31 cellular contexts compared by ENCODE assay signal in the genomic region with DNA sequence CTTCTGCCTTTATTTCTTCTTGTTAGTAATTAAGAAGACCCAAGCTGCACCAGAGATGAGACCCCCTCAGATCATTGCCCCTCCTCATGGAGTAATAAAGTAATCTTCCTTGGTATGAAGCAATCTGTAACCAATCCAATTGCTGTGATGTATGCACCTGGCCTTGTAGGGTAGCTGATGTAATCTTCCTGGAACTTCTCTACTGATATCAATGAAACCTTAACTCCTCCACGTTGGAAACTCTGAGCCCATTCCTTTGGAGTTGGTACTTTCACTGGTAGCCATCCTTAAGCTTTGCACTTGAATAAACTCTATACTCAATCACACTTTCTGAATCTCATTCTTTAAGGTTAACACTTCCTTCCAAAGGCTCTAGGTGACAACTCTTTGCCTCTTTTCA. TPM values are rescaled to one million over a fixed set of nuclear protein-coding genes. Genes with fewer than 3 reads are reported as not detected.
"Had no signal": no experiment of that assay in that cellular context is flagged by ENCODE, and none has a peak within 500 bp of the region (broad histone marks: within the 10 kb centered on the region; RNA-seq: fewer than 3 reads in every experiment).

No MANE protein-coding gene starts in this region.

- H3K4me3 ChIP-seq: body of pancreas, breast epithelium had no signal

- H3K4me3 Mint-ChIP-seq: activated B cell treated with CpG ODN at 0.5 μM for 24 hours; activated CD4-positive, alpha-beta memory T cell treated with anti-CD3 and anti-CD28 coated beads, Interleukin-2, amount 10 ng/mL, durations not matched to agents 7 days and 5 days; activated CD4-positive, alpha-beta T cell treated with anti-CD3 and anti-CD28 coated beads, Interleukin-2, amount 10 ng/mL, durations not matched to agents 24 days and 14 days; activated CD8-positive, alpha-beta memory T cell treated with anti-CD3 and anti-CD28 coated beads, Interleukin-2, amount 10 ng/mL, durations not matched to agents 7 days and 5 days; activated CD8-positive, alpha-beta T cell treated with anti-CD3 and anti-CD28 coated beads, Interleukin-2, amount 10 ng/mL, durations not matched to agents 7 days and 5 days; activated naive CD4-positive, alpha-beta T cell treated with anti-CD3 and anti-CD28 coated beads, Interleukin-2, amount 10 ng/mL, durations not matched to agents 7 days and 5 days; activated naive CD4-positive, alpha-beta T cell treated with anti-CD3 and anti-CD28 coated beads, Interleukin-2, amount 50 U/mL, for 24 hours; activated naive CD8-positive, alpha-beta T cell; activated naive CD8-positive, alpha-beta T cell treated with anti-CD3 and anti-CD28 coated beads, Interleukin-2, amount 10 ng/mL, durations not matched to agents 7 days and 5 days; activated naive CD8-positive, alpha-beta T cell treated with anti-CD3 and anti-CD28 coated beads, Interleukin-2, amount 50 U/mL, for 24 hours; activated T-cell treated with anti-CD3 and anti-CD28 coated beads, Interleukin-2, amount 50 U/mL, for 24 hours; T-helper 1 cell treated with Interleukin-12 subunit alpha and Interleukin-12 subunit beta and Interleukin-4 antibody, amounts not matched to agents 30 μg/mL and 1 μg/mL, for 36 hours; T-helper 2 cell treated with Interferon-gamma antibody and Interleukin-4, amounts not matched to agents 5 μg/mL and 100 μg/mL, for 36 hours had no signal

- H3K27me3 Mint-ChIP-seq: activated CD4-positive, alpha-beta memory T cell treated with anti-CD3 and anti-CD28 coated beads, Interleukin-2, amount 10 ng/mL, durations not matched to agents 7 days and 5 days; activated CD4-positive, alpha-beta T cell treated with anti-CD3 and anti-CD28 coated beads, Interleukin-2, amount 10 ng/mL, durations not matched to agents 24 days and 14 days; activated naive CD4-positive, alpha-beta T cell treated with anti-CD3 and anti-CD28 coated beads, Interleukin-2, amount 10 ng/mL, durations not matched to agents 7 days and 5 days; activated naive CD4-positive, alpha-beta T cell treated with anti-CD3 and anti-CD28 coated beads, Interleukin-2, amount 50 U/mL, for 24 hours; activated naive CD8-positive, alpha-beta T cell; activated naive CD8-positive, alpha-beta T cell treated with anti-CD3 and anti-CD28 coated beads, Interleukin-2, amount 10 ng/mL, durations not matched to agents 7 days and 5 days had no signal

- H3K4me1 Mint-ChIP-seq: activated B cell treated with CpG ODN at 0.5 μM for 24 hours; activated CD4-positive, alpha-beta memory T cell treated with anti-CD3 and anti-CD28 coated beads, Interleukin-2, amount 10 ng/mL, durations not matched to agents 7 days and 5 days; activated CD4-positive, alpha-beta T cell treated with anti-CD3 and anti-CD28 coated beads, Interleukin-2, amount 10 ng/mL, durations not matched to agents 24 days and 14 days; activated CD8-positive, alpha-beta memory T cell treated with anti-CD3 and anti-CD28 coated beads, Interleukin-2, amount 10 ng/mL, durations not matched to agents 7 days and 5 days; activated naive CD4-positive, alpha-beta T cell treated with anti-CD3 and anti-CD28 coated beads, Interleukin-2, amount 10 ng/mL, durations not matched to agents 7 days and 5 days; activated naive CD4-positive, alpha-beta T cell treated with anti-CD3 and anti-CD28 coated beads, Interleukin-2, amount 50 U/mL, for 24 hours; activated naive CD8-positive, alpha-beta T cell treated with anti-CD3 and anti-CD28 coated beads, Interleukin-2, amount 10 ng/mL, durations not matched to agents 7 days and 5 days; activated naive CD8-positive, alpha-beta T cell treated with anti-CD3 and anti-CD28 coated beads, Interleukin-2, amount 50 U/mL, for 24 hours had no signal

- ATAC-seq: activated CD8-positive, alpha-beta memory T cell treated with anti-CD3 and anti-CD28 coated beads, Interleukin-2, amount 10 ng/mL, durations not matched to agents 7 days and 5 days; activated CD8-positive, alpha-beta T cell treated with anti-CD3 and anti-CD28 coated beads, Interleukin-2, amount 10 ng/mL, durations not matched to agents 7 days and 5 days; activated naive CD8-positive, alpha-beta T cell treated with anti-CD3 and anti-CD28 coated beads, Interleukin-2, amount 50 U/mL, for 24 hours; body of pancreas had no signal

- H3K9me3 Mint-ChIP-seq: activated B cell treated with CpG ODN at 0.5 μM for 24 hours; activated CD4-positive, alpha-beta T cell treated with anti-CD3 and anti-CD28 coated beads, Interleukin-2, amount 10 ng/mL, durations not matched to agents 24 days and 14 days; activated naive CD4-positive, alpha-beta T cell treated with anti-CD3 and anti-CD28 coated beads, Interleukin-2, amount 50 U/mL, for 24 hours; activated naive CD8-positive, alpha-beta T cell treated with anti-CD3 and anti-CD28 coated beads, Interleukin-2, amount 50 U/mL, for 24 hours; activated T-cell treated with anti-CD3 and anti-CD28 coated beads, Interleukin-2, amount 50 U/mL, for 24 hours; activated T-helper 2 cell treated with anti-CD3 and anti-CD28 coated beads, Interferon-gamma antibody, Interleukin-2, Interleukin-4, amounts not matched to agents 10 μg/mL and 5 μg/mL and 100 μg/mL, durations not matched to agents 14 hours and 24 hours and 36 hours; T-helper 2 cell treated with Interferon-gamma antibody and Interleukin-4, amounts not matched to agents 5 μg/mL and 100 μg/mL, for 36 hours had no signal

- H3K36me3 Mint-ChIP-seq: activated naive CD4-positive, alpha-beta T cell treated with anti-CD3 and anti-CD28 coated beads, Interleukin-2, amount 10 ng/mL, durations not matched to agents 7 days and 5 days; activated naive CD4-positive, alpha-beta T cell treated with anti-CD3 and anti-CD28 coated beads, Interleukin-2, amount 50 U/mL, for 24 hours had no signal

- H3K27ac Mint-ChIP-seq: activated B cell treated with CpG ODN at 0.5 μM for 24 hours; activated CD4-positive, alpha-beta memory T cell treated with anti-CD3 and anti-CD28 coated beads, Interleukin-2, amount 10 ng/mL, durations not matched to agents 7 days and 5 days; activated CD4-positive, alpha-beta T cell treated with anti-CD3 and anti-CD28 coated beads, Interleukin-2, amount 10 ng/mL, durations not matched to agents 24 days and 14 days; activated CD8-positive, alpha-beta memory T cell treated with anti-CD3 and anti-CD28 coated beads, Interleukin-2, amount 10 ng/mL, durations not matched to agents 7 days and 5 days; activated CD8-positive, alpha-beta T cell treated with anti-CD3 and anti-CD28 coated beads, Interleukin-2, amount 10 ng/mL, durations not matched to agents 7 days and 5 days; activated naive CD4-positive, alpha-beta T cell treated with anti-CD3 and anti-CD28 coated beads, Interleukin-2, amount 10 ng/mL, durations not matched to agents 7 days and 5 days; activated naive CD4-positive, alpha-beta T cell treated with anti-CD3 and anti-CD28 coated beads, Interleukin-2, amount 50 U/mL, for 24 hours; activated naive CD8-positive, alpha-beta T cell; activated naive CD8-positive, alpha-beta T cell treated with anti-CD3 and anti-CD28 coated beads, Interleukin-2, amount 10 ng/mL, durations not matched to agents 7 days and 5 days; activated naive CD8-positive, alpha-beta T cell treated with anti-CD3 and anti-CD28 coated beads, Interleukin-2, amount 50 U/mL, for 24 hours; activated T-cell treated with anti-CD3 and anti-CD28 coated beads, Interleukin-2, amount 50 U/mL, for 24 hours; activated T-helper 2 cell treated with anti-CD3 and anti-CD28 coated beads, Interferon-gamma antibody, Interleukin-2, Interleukin-4, amounts not matched to agents 10 μg/mL and 5 μg/mL and 100 μg/mL, durations not matched to agents 14 hours and 24 hours and 36 hours; T-helper 1 cell treated with Interleukin-12 subunit alpha and Interleukin-12 subunit beta and Interleukin-4 antibody, amounts not matched to agents 30 μg/mL and 1 μg/mL, for 36 hours; T-helper 2 cell treated with Interferon-gamma antibody and Interleukin-4, amounts not matched to agents 5 μg/mL and 100 μg/mL, for 36 hours had no signal

- DNase-seq: activated B cell treated with CpG ODN at 0.5 μM for 24 hours; activated CD4-positive, alpha-beta memory T cell treated with anti-CD3 and anti-CD28 coated beads, Interleukin-2, amount 10 ng/mL, durations not matched to agents 7 days and 5 days; activated CD4-positive, alpha-beta T cell treated with anti-CD3 and anti-CD28 coated beads for 4 hours; activated CD4-positive, alpha-beta T cell treated with anti-CD3 and anti-CD28 coated beads, Interleukin-2, amount 10 ng/mL, durations not matched to agents 24 days and 14 days; activated CD4-positive, alpha-beta T cell treated with anti-CD3 and anti-CD28 coated beads, Interleukin-2, amount 50 U/mL, for 48 hours; activated CD4-positive, CD25-positive, alpha-beta regulatory T cell treated with anti-CD3 and anti-CD28 coated beads, Interleukin-2, amount 50 U/mL, for 72 hours; activated CD8-positive, alpha-beta memory T cell treated with anti-CD3 and anti-CD28 coated beads for 24 hours; activated CD8-positive, alpha-beta memory T cell treated with anti-CD3 and anti-CD28 coated beads, Interleukin-2, amount 10 ng/mL, durations not matched to agents 7 days and 5 days; activated CD8-positive, alpha-beta memory T cell treated with anti-CD3 and anti-CD28 coated beads, Interleukin-2, amount 50 U/mL, for 48 hours; activated CD8-positive, alpha-beta T cell treated with anti-CD3 and anti-CD28 coated beads, Interleukin-2, amount 10 ng/mL, durations not matched to agents 7 days and 5 days; activated effector memory CD4-positive, alpha-beta T cell treated with Interleukin-2 at 50 U/mL for 16 hours; activated gamma-delta T cell; activated naive CD4-positive, alpha-beta T cell treated with anti-CD3 and anti-CD28 coated beads, Interleukin-2, amount 10 ng/mL, durations not matched to agents 7 days and 5 days; activated naive CD4-positive, alpha-beta T cell treated with Interleukin-2 at 50 U/mL for 16 hours; activated naive CD8-positive, alpha-beta T cell treated with anti-CD3 and anti-CD28 coated beads, Interleukin-2, amount 10 ng/mL, durations not matched to agents 7 days and 5 days; activated naive CD8-positive, alpha-beta T cell treated with anti-CD3 and anti-CD28 coated beads, Interleukin-2, amount 50 U/mL, for 24 hours; activated T-cell treated with anti-CD3 and anti-CD28 coated beads, Interleukin-2, amount 50 U/mL, for 24 hours; activated T-cell treated with anti-CD3 and anti-CD28 coated beads, Interleukin-2, amount 50 U/mL, for 48 hours; amniotic stem cell; body of pancreas; brain microvascular endothelial cell; central memory CD4-positive, alpha-beta T cell; T-helper 1 cell; T-helper 2 cell; T-helper 9 cell had no signal

RNA-seq across cellular contexts. Expression of gene NSG1, which starts 31.6 kb away (rescaled TPM):
- total RNA-seq: activated B cell treated with CpG ODN at 0.5 μM for 24 hours; activated T-helper 2 cell treated with anti-CD3 and anti-CD28 coated beads, Interferon-gamma antibody, Interleukin-2, Interleukin-4, amounts not matched to agents 10 μg/mL and 5 μg/mL and 100 μg/mL, durations not matched to agents 14 hours and 24 hours and 36 hours had no signal
